8 cellular contexts compared by ENCODE assay signal in the genomic region with DNA sequence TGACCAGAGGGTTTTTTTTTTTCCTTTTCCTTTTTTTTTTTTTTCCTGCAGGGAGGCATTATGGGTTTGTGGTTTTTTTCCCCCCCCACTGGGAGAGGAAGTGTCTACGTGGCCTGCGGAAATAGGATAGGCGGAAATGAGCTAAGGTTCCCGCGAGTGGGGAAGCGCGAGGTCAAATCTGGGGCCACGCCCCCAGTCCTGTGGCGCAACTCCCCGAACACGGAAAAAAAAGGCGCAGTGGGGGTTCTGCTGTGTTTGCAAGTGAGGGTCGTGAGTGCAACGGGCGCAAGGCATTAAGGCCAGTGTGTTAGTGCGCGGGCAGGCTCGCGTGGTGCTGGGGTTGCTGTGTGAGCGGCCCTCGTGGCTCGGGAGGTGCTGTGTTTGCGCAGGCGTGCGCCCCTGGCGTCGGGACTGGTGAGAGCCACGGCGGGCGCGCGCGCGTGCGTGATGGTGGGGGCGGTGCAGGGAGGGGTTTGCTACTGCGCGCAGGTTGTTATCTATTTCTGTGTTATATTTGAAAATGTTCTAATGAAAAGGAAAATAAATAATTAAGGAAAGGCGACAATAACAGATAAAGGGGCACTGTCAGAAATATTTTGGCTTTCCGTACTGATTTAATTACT. TPM values are rescaled to one million over a fixed set of nuclear protein-coding genes. Genes with fewer than 3 reads are reported as not detected.
DNase-seq lines count a peak whose midpoint lies in the region; ATAC-seq lines count a peak whose summit lies in the region.

No MANE protein-coding gene starts in this region.

- ATAC-seq in GM19023 (IDR thresholded peaks at IDR 0.05; ENCODE audit: unreplicated experiment): peak; percentile 54
- ATAC-seq in HG03159 (IDR thresholded peaks at IDR 0.05; ENCODE audit: unreplicated experiment): peak; percentile 49
- ATAC-seq in memory B cell (ENCODE audit: low read depth): peak; percentile 64

- peaks cover 4% of the 10 kb centered on the region for H3K36me3 Mint-ChIP-seq in memory B cell

- peak overlapping the region; percentile 53 for H3K4me3 ChIP-seq in ectodermal cell (ENCODE audit: insufficient read depth, low read depth, low read length)

- no peaks in the 10 kb centered on the region for H3K27me3 ChIP-seq in ectodermal cell (ENCODE audit: control insufficient read depth, insufficient read depth, low read length, poor library complexity, severe bottlenecking)

- no peak overlapping the region for H3K4me3 Mint-ChIP-seq in memory B cell

- H3K36me3 ChIP-seq in ectodermal cell (ENCODE audit: control insufficient read depth, insufficient read depth, low read length): no peaks in the 10 kb centered on the region

- peak overlapping the region; percentile 93 for H3K27ac ChIP-seq in ectodermal cell (ENCODE audit: insufficient read depth, low read depth, low read length, poor library complexity, severe bottlenecking)

- H3K4me1 ChIP-seq in ectodermal cell (ENCODE audit: control insufficient read depth, insufficient read depth, low read length): no peaks in the 10 kb centered on the region

- H3K4me1 Mint-ChIP-seq in memory B cell: no peaks in the 10 kb centered on the region

- WGBS in ectodermal cell, 2 experiments: 0 to 1% methylated on average over 38 to 40 of the region's 40 CpGs

- no peaks in the 10 kb centered on the region for H3K27me3 Mint-ChIP-seq in memory B cell

- no peak overlapping the region for H3K27ac Mint-ChIP-seq in memory B cell

- no peaks in the 10 kb centered on the region for H3K9me3 Mint-ChIP-seq in memory B cell

- DNase-seq in AML-193 (lab: John Stamatoyannopoulos, UW): peak; percentile 48 to 92
- peak; percentile 82 for DNase-seq in NCI-H446 treated with DMSO at 0.1 percent for 48 hours (lab: John Stamatoyannopoulos, UW)
- DNase-seq in activated CD4-positive, alpha-beta T cell treated with anti-CD3 and anti-CD28 coated beads, Interleukin-2, amount 50 U/mL, for 24 hours (ENCODE audit: low read depth in 1 of 2, low spot score in 1 of 2): peak; percentile 70 to 78
- DNase-seq in memory B cell (ENCODE audit: low spot score in 2 of 2): peak; percentile 82 to 84
- DNase-seq in stimulated activated CD4-positive, alpha-beta T cell treated with anti-CD3 and anti-CD28 coated beads, TNF-alpha, amount 100 ng/mL, for 48 hours (ENCODE audit: low read depth in 3 of 3): peak; percentile 55 to 82 (median 67)

- no peaks in the 10 kb centered on the region for H3K9me3 ChIP-seq in ectodermal cell (ENCODE audit: control insufficient read depth, low read length)

RNA-seq across cellular contexts. Expression of gene MORF4L2, which starts 0.7 kb away (rescaled TPM):
- 400 TPM for polyA plus RNA-seq in ectodermal cell (2013, experiment 1 of 4)
- polyA plus RNA-seq in ectodermal cell (2013, experiment 2 of 4): 405 TPM
- 323 TPM for polyA plus RNA-seq in ectodermal cell (2013, experiment 3 of 4)
- 347 TPM for polyA plus RNA-seq in ectodermal cell (2013, experiment 4 of 4)

RNA-seq across cellular contexts. Expression of gene TMEM31, which starts 23.5 kb away (rescaled TPM):
- polyA plus RNA-seq in ectodermal cell (2013, experiment 1 of 4): 1.7 TPM
- polyA plus RNA-seq in ectodermal cell (2013, experiment 2 of 4): 0.98 TPM
- polyA plus RNA-seq in ectodermal cell (2013, experiment 3 of 4): 1.0 TPM
- polyA plus RNA-seq in ectodermal cell (2013, experiment 4 of 4): 2.6 TPM

RNA-seq across cellular contexts. Expression of gene TCEAL1, which starts 58.4 kb away (rescaled TPM):
- polyA plus RNA-seq in ectodermal cell (2013, experiment 1 of 4): 8.5 TPM
- polyA plus RNA-seq in ectodermal cell (2013, experiment 2 of 4): 8.5 TPM
- polyA plus RNA-seq in ectodermal cell (2013, experiment 3 of 4): 11.2 TPM
- polyA plus RNA-seq in ectodermal cell (2013, experiment 4 of 4): 12.0 TPM

Comparison
In these comparisons a context has a peak if more than half of its experiments do, and no peak if none do; other contexts are left out.
1. Peak in every context shown above with its lines: DNase-seq, ATAC-seq, H3K4me3 ChIP-seq and H3K27ac ChIP-seq.